In genomic region chr12:14185441-14186192, GRCh38 we compare ENCODE assay signal across 8 cellular contexts.
DNase-seq lines count a peak whose midpoint lies in the region; ATAC-seq, FAIRE-seq and TF ChIP-seq lines count a peak whose summit lies in the region.

No MANE protein-coding gene starts in this region.

- no peaks in the 10 kb centered on the region for H3K36me3 Mint-ChIP-seq in brain

- H3K9me3 ChIP-seq in left lung = no peaks in the 10 kb centered on the region

- no peaks in the 10 kb centered on the region for H3K4me1 ChIP-seq in left lung

- intact Hi-C loops in Right ventricle myocardium superior (cut with DNase I) (no loop called here), left cardiac atrium (cut with DNase I) (no loop called here), left lung (cut with DNase I) (no loop called here)

- peaks cover 28% of the 10 kb centered on the region for H3K4me1 Mint-ChIP-seq in brain

- no peak overlapping the region for H3K27ac ChIP-seq in left lung

- peaks cover 9% of the 10 kb centered on the region for H3K27me3 Mint-ChIP-seq in brain

- DNase-seq in Right ventricle myocardium superior (no peak), left cardiac atrium (no peak), HTR-8/SVneo (ENCODE audit: insufficient read length, low spot score) (peak; percentile 35), NCI-H82 (lab: John Stamatoyannopoulos, UW) (peak; percentile 82), left lung (no peak), urothelium cell line (ENCODE audit: low spot score) (peak; percentile 63)

- no peaks in the 10 kb centered on the region for H3K36me3 ChIP-seq in left lung

- H3K9me3 Mint-ChIP-seq in brain = peaks cover 3 to 9% (median 7%) of the 10 kb centered on the region in 5 experiments

- H3K27me3 ChIP-seq in left lung = no peaks in the 10 kb centered on the region

- H3K4me3 ChIP-seq in left lung = no peak overlapping the region

- FAIRE-seq in HTR-8/SVneo (lab: Jason Lieb, UNC) = no peak
- peak; percentile 87 for FAIRE-seq in urothelium cell line (lab: Jason Lieb, UNC)

- no peak overlapping the region for H3K4me3 Mint-ChIP-seq in brain

- H3K27ac Mint-ChIP-seq in brain = peak overlapping the region in 3 of 5 experiments; percentile 37 to 74 (median 72)

- peak; percentile 55 for ATAC-seq in Right ventricle myocardium superior (ENCODE audit: poor library complexity)
- no peak for ATAC-seq in left cardiac atrium
- ATAC-seq in GM21723 (IDR thresholded peaks at IDR 0.05; ENCODE audit: unreplicated experiment) = peak; percentile 86
- ATAC-seq in left lung = peak; percentile 84

- peak; percentile 69 to 86 for TF ChIP-seq CTCF in brain (conservative IDR thresholded peaks at IDR 0.05)
- TF ChIP-seq CTCF in left lung (IDR thresholded peaks at IDR 0.05) = peak; percentile 48 to 67

Comparison
In these comparisons a context has a peak if more than half of its experiments do, and no peak if none do; other contexts are left out.
1. ATAC-seq: peak in Right ventricle myocardium superior (single experiment), GM21723 (single experiment) and left lung (single experiment); none in left cardiac atrium (0 of 2).
2. DNase-seq: peak in HTR-8/SVneo (single experiment), NCI-H82 (single experiment) and urothelium cell line (single experiment); none in Right ventricle myocardium superior (single experiment), left cardiac atrium (single experiment) and left lung (0 of 2).